Comparison of ENCODE assay signal across 12 cellular contexts in the genomic region with DNA sequence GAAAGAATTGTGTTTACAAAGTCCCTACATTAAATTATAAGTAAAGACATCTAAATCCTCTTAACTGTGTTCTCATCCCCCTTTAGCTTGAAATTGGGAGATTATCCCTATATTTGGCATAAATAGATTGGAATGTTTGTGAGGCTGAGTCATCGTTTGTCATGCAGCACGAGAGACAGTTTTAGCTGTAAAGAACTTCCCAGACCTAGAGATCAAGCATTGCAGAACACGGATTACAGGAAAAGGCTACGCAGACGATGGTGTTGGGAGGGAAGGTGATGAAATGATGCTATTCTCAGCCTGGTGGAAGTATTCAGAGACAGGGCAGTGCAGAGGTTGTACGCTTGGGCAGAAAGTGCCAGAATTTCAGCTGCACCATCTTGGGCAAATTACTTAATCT.
DNase-seq lines count a peak whose midpoint lies in the region; ATAC-seq and TF ChIP-seq lines count a peak whose summit lies in the region.
"Had no signal": no experiment of that assay in that cellular context is flagged by ENCODE, and none has a peak within 500 bp of the region (broad histone marks: within the 10 kb centered on the region; RNA-seq: fewer than 3 reads in every experiment).

No MANE protein-coding gene starts in this region.

- no peak overlapping the region for H3K4me3 ChIP-seq in breast epithelium
- H3K4me3 ChIP-seq: thoracic aorta had no signal

- peak; percentile 96 for DNase-seq in MCF 10A (ENCODE audit: unreplicated experiment)
- DNase-seq in breast epithelium (ENCODE audit: low spot score in 2 of 2), result no peak
- peak; percentile 38 for DNase-seq in amniotic stem cell (lab: John Stamatoyannopoulos, UW)
- DNase-seq in left ventricle myocardium superior, result no peak
- DNase-seq in NCI-H1105 treated with DMSO at 0.1 percent for 48 hours (lab: John Stamatoyannopoulos, UW), result no peak
- no peak for DNase-seq in GM10248 (ENCODE audit: extremely low spot score)
- DNase-seq in mesenteric fat pad (ENCODE audit: low spot score), result no peak
- DNase-seq: activated naive CD4-positive, alpha-beta T cell treated with anti-CD3 and anti-CD28 coated beads for 36 hours; stimulated activated CD4-positive, alpha-beta T cell treated with anti-CD3 and anti-CD28 coated beads, Interleukin-12 subunit alpha, Interleukin-12 subunit beta, amount 100 ng/mL, for 4 hours had no signal

- peaks cover 12% of the 10 kb centered on the region for H3K4me1 Mint-ChIP-seq in MCF 10A (ENCODE audit: insufficient read depth, unreplicated experiment)
- H3K4me1 Mint-ChIP-seq: B cell had no signal

- no peaks in the 10 kb centered on the region for H3K36me3 ChIP-seq in breast epithelium
- H3K36me3 ChIP-seq: thoracic aorta had no signal

- no peak overlapping the region for H3K27ac ChIP-seq in breast epithelium
- H3K27ac ChIP-seq: thoracic aorta had no signal

- POLR2A ChIA-PET in MCF 10A (lab: Yijun Ruan, JAX), result interaction anchor here (0.6 to 1.4 kb wide), 7 partner anchors 9 to 335 kb away, joined by 3 to 8 read pairs (median 4); no protein-coding TSS in a partner anchor
- POLR2A ChIA-PET in GM10248 (lab: Yijun Ruan, JAX), result no interaction called here

- no TSS peak for BruUV-seq in MCF 10A (replicated peaks; lab: Mats Ljungman, UMichigan)

- intact Hi-C loops in MCF 10A (cut with micrococcal nuclease), result no loop called here
- intact Hi-C loops in breast epithelium (cut with DNase I; ENCODE audit: low total_unique reads), result no loop called here
- intact Hi-C loops in left ventricle myocardium superior (cut with micrococcal nuclease), result no loop called here

- peaks cover 5% of the 10 kb centered on the region for H3K9me3 Mint-ChIP-seq in MCF 10A (ENCODE audit: unreplicated experiment)
- H3K9me3 Mint-ChIP-seq: activated naive CD4-positive, alpha-beta T cell treated with anti-CD3 and anti-CD28 coated beads for 36 hours had no signal

- no peak for TF ChIP-seq POLR2A in breast epithelium (IDR thresholded peaks at IDR 0.05)

- no peaks in the 10 kb centered on the region for H3K27me3 Mint-ChIP-seq in MCF 10A (ENCODE audit: insufficient read depth, unreplicated experiment)

- no peaks in the 10 kb centered on the region for H3K4me1 ChIP-seq in breast epithelium

- H3K9me3 ChIP-seq in breast epithelium, result no peaks in the 10 kb centered on the region
- H3K9me3 ChIP-seq: thoracic aorta had no signal

- no peaks in the 10 kb centered on the region for H3K36me3 Mint-ChIP-seq in MCF 10A (ENCODE audit: insufficient read depth, unreplicated experiment)

- no peak overlapping the region for H3K4me3 Mint-ChIP-seq in MCF 10A (ENCODE audit: unreplicated experiment)
- H3K4me3 Mint-ChIP-seq: activated naive CD4-positive, alpha-beta T cell treated with anti-CD3 and anti-CD28 coated beads for 36 hours; B cell had no signal

- no peaks in the 10 kb centered on the region for H3K27me3 ChIP-seq in breast epithelium

- TF ChIP-seq CTCF in MCF 10A (IDR thresholded peaks at IDR 0.05; ENCODE audit: unreplicated experiment), result no peak
- TF ChIP-seq CTCF in breast epithelium (IDR thresholded peaks at IDR 0.05), result no peak
- TF ChIP-seq CTCF in GM10248 (IDR thresholded peaks at IDR 0.05; ENCODE audit: control extremely low read depth, extremely low read depth, low read depth, missing control alignments), result no peak

- peak overlapping the region; percentile 28 for H3K27ac Mint-ChIP-seq in MCF 10A (ENCODE audit: low read depth, unreplicated experiment)
- H3K27ac Mint-ChIP-seq: activated naive CD4-positive, alpha-beta T cell treated with anti-CD3 and anti-CD28 coated beads for 36 hours; B cell had no signal

- CTCF ChIA-PET in MCF 10A (lab: Yijun Ruan, JAX), result interaction anchor here (0.8 to 0.9 kb wide), 2 partner anchors 61 to 1084 kb away, joined by 4 read pairs; no protein-coding TSS in a partner anchor
- CTCF ChIA-PET in GM10248 (lab: Yijun Ruan, JAX), result no interaction called here

- ATAC-seq in left ventricle myocardium superior (peak; percentile 94), GM19395 (IDR thresholded peaks at IDR 0.05; ENCODE audit: unreplicated experiment) (no peak)

Comparison
In these comparisons a context has a peak if more than half of its experiments do, and no peak if none do; other contexts are left out.
1. DNase-seq: peak in MCF 10A (single experiment) and amniotic stem cell (single experiment); none in breast epithelium (0 of 2), left ventricle myocardium superior (single experiment), NCI-H1105 treated with DMSO at 0.1 percent for 48 hours (single experiment), GM10248 (single experiment) and mesenteric fat pad (single experiment).